Comparison of ENCODE assay signal across 8 cellular contexts in the genomic region with DNA sequence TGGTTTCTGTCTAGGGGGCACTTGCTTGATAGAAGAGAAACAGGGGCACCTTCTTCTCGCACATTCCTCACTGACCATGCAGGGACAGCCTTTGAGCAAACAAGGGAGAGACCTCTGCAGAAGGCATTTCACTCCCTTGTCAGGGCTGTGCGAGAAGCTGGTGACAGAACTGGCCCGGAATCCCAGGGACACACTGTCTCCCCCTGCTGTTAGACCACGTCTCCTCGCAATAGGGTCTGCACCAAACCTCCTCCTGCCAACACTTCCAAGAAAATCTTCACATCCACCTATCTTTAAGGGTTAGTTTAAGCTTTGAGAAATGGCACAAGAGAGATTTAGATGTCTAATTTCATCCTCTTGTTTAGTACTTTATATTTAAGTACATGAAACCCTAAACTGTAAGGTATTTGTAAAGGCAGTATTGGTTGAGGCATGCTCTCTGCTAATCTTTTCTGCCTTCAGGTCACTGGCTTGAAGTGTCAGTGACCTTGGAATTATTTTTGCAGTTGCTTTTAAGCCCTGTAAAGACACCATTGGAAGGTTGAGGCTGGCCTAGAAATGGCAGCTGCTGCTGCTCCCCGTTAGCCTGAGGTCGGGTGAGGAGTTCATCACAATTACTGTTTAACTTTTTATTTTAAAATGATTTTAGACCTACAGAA. TPM values are rescaled to one million over a fixed set of nuclear protein-coding genes. Genes with fewer than 3 reads are reported as not detected.
DNase-seq lines count a peak whose midpoint lies in the region; ATAC-seq, FAIRE-seq and TF ChIP-seq lines count a peak whose summit lies in the region.

No MANE protein-coding gene starts in this region.

- WGBS in prostate gland = 50% methylated on average over 7 of the region's 7 CpGs

- no peaks in the 10 kb centered on the region for H3K4me1 ChIP-seq in prostate gland (replicated peaks)

- H3K27ac ChIP-seq in WERI-Rb-1 = no peak overlapping the region
- H3K27ac ChIP-seq in prostate gland = no peak overlapping the region

- FAIRE-seq in HTR-8/SVneo (lab: Jason Lieb, UNC) = no peak

- H3K36me3 ChIP-seq in WERI-Rb-1 (no peaks in the 10 kb centered on the region), prostate gland (no peaks in the 10 kb centered on the region)

- peak; percentile 93 for TF ChIP-seq CTCF in WERI-Rb-1 (IDR thresholded peaks at IDR 0.05; ENCODE audit: low read depth, low read length)
- peak; percentile 44 for TF ChIP-seq CTCF in fibroblast of the aortic adventitia (IDR thresholded peaks at IDR 0.05; ENCODE audit: insufficient read depth, low read length)
- TF ChIP-seq CTCF in prostate gland (IDR thresholded peaks at IDR 0.05) = peak in 2 of 4 experiments; percentile 9 to 34

- TF ChIP-seq POLR2A in prostate gland (IDR thresholded peaks at IDR 0.05) = no peak

- ATAC-seq in HG02981 (IDR thresholded peaks at IDR 0.05; ENCODE audit: unreplicated experiment) (no peak), HG03354 (IDR thresholded peaks at IDR 0.05; ENCODE audit: poor library complexity, severe bottlenecking, unreplicated experiment) (no peak), GM18907 (IDR thresholded peaks at IDR 0.05; ENCODE audit: unreplicated experiment) (no peak)

- H3K4me3 ChIP-seq in WERI-Rb-1 (ENCODE audit: low read depth, low read length) (no peak overlapping the region), fibroblast of the aortic adventitia (ENCODE audit: low read depth, low read length) (no peak overlapping the region), prostate gland (no peak overlapping the region)

- DNase-seq in EH (ENCODE audit: low read depth) = peak; percentile 60
- DNase-seq in HTR-8/SVneo (ENCODE audit: insufficient read length, low spot score) = peak; percentile 44
- DNase-seq in WERI-Rb-1 = peak; percentile 67
- DNase-seq in fibroblast of the aortic adventitia (ENCODE audit: low read depth) = no peak
- DNase-seq in prostate gland (ENCODE audit: low spot score) = peak; percentile 10

- H3K9me3 ChIP-seq in WERI-Rb-1 (ENCODE audit: severe bottlenecking) (no peaks in the 10 kb centered on the region), prostate gland (no peaks in the 10 kb centered on the region)

- no peaks in the 10 kb centered on the region for H3K27me3 ChIP-seq in WERI-Rb-1 (ENCODE audit: insufficient read depth, low read depth, severe bottlenecking)
- no peaks in the 10 kb centered on the region for H3K27me3 ChIP-seq in prostate gland (replicated peaks; ENCODE audit: insufficient read depth)

- intact Hi-C loops in prostate gland (cut with DNase I) = no loop called here

RNA-seq across cellular contexts. Expression of gene RBM20, which starts 37.0 kb away (rescaled TPM):
- 0.08 and 0.09 TPM in 2 replicates for total RNA-seq in fibroblast of the aortic adventitia (ENCODE audit: low replicate concordance)
- total RNA-seq in prostate gland = 1 to 10 TPM in 1 of 2 donors, under 1 TPM in 1; 0.41 to 2.8 TPM
